In genomic region chr15:38818156-38818745, GRCh38 we compare ENCODE assay signal across 12 cellular contexts.
DNase-seq lines count a peak whose midpoint lies in the region; ATAC-seq and TF ChIP-seq lines count a peak whose summit lies in the region.
"Had no signal": no experiment of that assay in that cellular context is flagged by ENCODE, and none has a peak within 500 bp of the region (broad histone marks: within the 10 kb centered on the region; RNA-seq: fewer than 3 reads in every experiment).

No MANE protein-coding gene starts in this region.

- no peak overlapping the region for H3K14ac ChIP-seq in neuronal stem cell (ENCODE audit: low read length)

- H3K9me3 Mint-ChIP-seq in HFFc6, result no peaks in the 10 kb centered on the region; the same call in 1 of the 2 replicates
- H3K9me3 Mint-ChIP-seq: nephron progenitor cell, T-cell had no signal

- no peak for ATAC-seq in GM18907 (IDR thresholded peaks at IDR 0.05; ENCODE audit: unreplicated experiment)
- no peak for ATAC-seq in psoas muscle

- no peak overlapping the region for H3K23ac ChIP-seq in neuronal stem cell (ENCODE audit: low read depth, low read length, poor library complexity)

- H3K4me2 ChIP-seq in neuronal stem cell (ENCODE audit: insufficient read depth, low read length, poor library complexity, severe bottlenecking), result no peak overlapping the region

- in situ Hi-C loops in brain microvascular endothelial cell (cut with HindIII; ENCODE audit: low pct_ligation_motif_present, low sequenced_read_pairs), result no loop called here

- H3K9me3 ChIP-seq in neuronal stem cell (replicated peaks in 1 of 2; ENCODE audit: control insufficient read depth in 2 of 2, insufficient read depth in 1 of 2, low read depth in 1 of 2, low read length in 2 of 2) (no peaks in the 10 kb centered on the region), psoas muscle (no peaks in the 10 kb centered on the region)

- no peak overlapping the region for H2AFZ ChIP-seq in neuronal stem cell (ENCODE audit: low read length)

- H4K91ac ChIP-seq in neuronal stem cell (ENCODE audit: low read depth, low read length, poor library complexity), result no peak overlapping the region

- peak; percentile 28 for DNase-seq in D341Med (ENCODE audit: low spot score)
- DNase-seq in HFFc6, result no peak
- DNase-seq in T1000 (lab: John Stamatoyannopoulos, UW), result peak; percentile 0
- peak; percentile 5 for DNase-seq in neuronal stem cell (ENCODE audit: low spot score)
- DNase-seq in psoas muscle, result no peak
- no peak for DNase-seq in AML-193 (lab: John Stamatoyannopoulos, UW)
- DNase-seq in brain microvascular endothelial cell, result no peak
- DNase-seq: NCI-H1417 treated with DMSO at 0.1 percent for 48 hours had no signal

- peak overlapping the region; percentile 79 for H3K27ac Mint-ChIP-seq in HFFc6
- H3K27ac Mint-ChIP-seq: nephron progenitor cell, T-cell had no signal

- TF ChIP-seq CTCF in HFFc6 (IDR thresholded peaks at IDR 0.05) (no peak), psoas muscle (IDR thresholded peaks at IDR 0.05) (no peak), brain microvascular endothelial cell (IDR thresholded peaks at IDR 0.05; ENCODE audit: low read depth, low read length, missing control alignments) (no peak)

- H3K27me3 Mint-ChIP-seq in HFFc6 (ENCODE audit: insufficient read depth), result no peaks in the 10 kb centered on the region; the same call in 1 of the 2 replicates

- no peak overlapping the region for H3K4me3 ChIP-seq in neuronal stem cell (ENCODE audit: low read length in 2 of 2)
- H3K4me3 ChIP-seq in psoas muscle, result no peak overlapping the region
- no peak overlapping the region for H3K4me3 ChIP-seq in brain microvascular endothelial cell (ENCODE audit: low read depth, low read length)
- H3K4me3 ChIP-seq: BLaER1 treated with 17β-estradiol and CSF1 and Interleukin-3, amounts not matched to agents 10 nM and 100 nM had no signal

- no peak overlapping the region for H4K8ac ChIP-seq in neuronal stem cell (ENCODE audit: low read depth, low read length)

- no peak overlapping the region for H2BK5ac ChIP-seq in neuronal stem cell (ENCODE audit: low read length)

- intact Hi-C loops in psoas muscle (cut with DNase I), result loop anchor here (5.0 to 10.0 kb wide), 3 partner anchors 759 to 937 kb away; partner anchors contain the start of gene THBS1 (in 1 of the 2)

- H2BK12ac ChIP-seq in neuronal stem cell (ENCODE audit: low read length), result peak overlapping the region; percentile 43

- H2AK5ac ChIP-seq in neuronal stem cell (ENCODE audit: low read depth, low read length), result no peak overlapping the region

- no peak overlapping the region for H3K9ac ChIP-seq in neuronal stem cell (ENCODE audit: low read depth, low read length, poor library complexity)
- H3K9ac ChIP-seq: BLaER1 treated with 17β-estradiol and CSF1 and Interleukin-3, amounts not matched to agents 10 nM and 100 nM had no signal

- H2BK120ac ChIP-seq in neuronal stem cell (ENCODE audit: low read depth, low read length), result no peak overlapping the region

- peaks cover 24% of the 10 kb centered on the region for H3K36me3 Mint-ChIP-seq in HFFc6 (ENCODE audit: low read depth)
- H3K36me3 Mint-ChIP-seq: T-cell had no signal

- peak overlapping the region; percentile 72 for H3K18ac ChIP-seq in neuronal stem cell (ENCODE audit: low read length)

- H3K4me1 Mint-ChIP-seq in HFFc6 (ENCODE audit: low read depth), result peaks cover 63% of the 10 kb centered on the region

- no peak overlapping the region for H3K4ac ChIP-seq in neuronal stem cell (ENCODE audit: low read length)

- H3K27ac ChIP-seq in neuronal stem cell (replicated peaks; ENCODE audit: low read length) (no peak overlapping the region), psoas muscle (no peak overlapping the region), brain microvascular endothelial cell (no peak overlapping the region)
- H3K27ac ChIP-seq: BLaER1 treated with 17β-estradiol and CSF1 and Interleukin-3, amounts not matched to agents 10 nM and 100 nM had no signal

- WGBS in neuronal stem cell (ENCODE audit: extremely low coverage in 2 of 2, insufficient read length in 2 of 2, insufficient replicate concordance in 1 of 2), 2 donors, result no CpG with 5 or more reads among the region's 9 CpGs
- WGBS in psoas muscle, 3 donors, result 78 to 80% (median 78%) methylated on average over 9 of the region's 9 CpGs

- H3K36me3 ChIP-seq in neuronal stem cell (replicated peaks in 1 of 2; ENCODE audit: control insufficient read depth in 2 of 2, insufficient read depth in 2 of 2, low read length in 2 of 2) (no peaks in the 10 kb centered on the region), psoas muscle (ENCODE audit: insufficient read depth in 1 of 2, low read depth in 1 of 2) (no peaks in the 10 kb centered on the region), brain microvascular endothelial cell (replicated peaks) (no peaks in the 10 kb centered on the region)
- H3K36me3 ChIP-seq: BLaER1 treated with 17β-estradiol and CSF1 and Interleukin-3, amounts not matched to agents 10 nM and 100 nM had no signal

- no peak overlapping the region for H2BK15ac ChIP-seq in neuronal stem cell (ENCODE audit: low read length)

- H3K4me1 ChIP-seq in neuronal stem cell (ENCODE audit: control insufficient read depth in 2 of 2, insufficient read depth in 1 of 2, low read depth in 1 of 2, low read length in 2 of 2), result peaks cover 0 to 3% of the 10 kb centered on the region in 2 donors
- no peaks in the 10 kb centered on the region for H3K4me1 ChIP-seq in psoas muscle
- H3K4me1 ChIP-seq: BLaER1 treated with 17β-estradiol and CSF1 and Interleukin-3, amounts not matched to agents 10 nM and 100 nM had no signal

- no peaks in the 10 kb centered on the region for H3K27me3 ChIP-seq in neuronal stem cell (ENCODE audit: control insufficient read depth in 3 of 3, insufficient read depth in 3 of 3, low read depth in 1 of 3, low read length in 3 of 3)
- no peaks in the 10 kb centered on the region for H3K27me3 ChIP-seq in psoas muscle (ENCODE audit: insufficient read depth in 3 of 3, low read length in 2 of 3)
- H3K27me3 ChIP-seq in brain microvascular endothelial cell (replicated peaks), result no peaks in the 10 kb centered on the region
- H3K27me3 ChIP-seq: BLaER1 treated with 17β-estradiol and CSF1 and Interleukin-3, amounts not matched to agents 10 nM and 100 nM had no signal

- no peak overlapping the region for H3K4me3 Mint-ChIP-seq in HFFc6
- H3K4me3 Mint-ChIP-seq: nephron progenitor cell, T-cell had no signal

- H3K79me1 ChIP-seq in neuronal stem cell (ENCODE audit: low read depth, low read length), result no peaks in the 10 kb centered on the region

Comparison
In these comparisons a context has a peak if more than half of its experiments do, and no peak if none do; other contexts are left out.
1. DNase-seq: peak in D341Med (single experiment), T1000 (single experiment) and neuronal stem cell (single experiment); none in HFFc6 (single experiment), psoas muscle (0 of 2), AML-193 (0 of 2) and brain microvascular endothelial cell (single experiment).